Comparison of ENCODE assay signal across 33 cellular contexts in the genomic region with DNA sequence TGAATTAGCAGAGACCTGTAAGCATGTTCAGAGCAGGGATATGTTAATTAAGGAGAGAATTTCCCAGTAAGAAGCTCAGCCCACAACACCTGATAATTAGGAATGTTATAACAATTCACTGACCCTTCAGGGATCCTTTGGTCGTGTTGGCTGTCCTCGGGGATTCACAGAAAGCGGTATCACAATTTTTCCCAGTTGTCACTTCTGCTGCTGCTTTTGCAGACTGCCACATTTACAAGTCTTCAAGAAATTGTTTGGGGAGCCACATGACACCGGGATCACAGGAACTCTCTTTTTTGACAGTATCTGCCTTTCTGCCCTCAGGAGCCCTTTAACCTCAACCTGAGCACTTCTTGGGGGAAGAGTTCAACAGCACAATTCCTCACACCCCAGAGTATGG.
"Had no signal": no experiment of that assay in that cellular context is flagged by ENCODE, and none has a peak within 500 bp of the region (broad histone marks: within the 10 kb centered on the region; RNA-seq: fewer than 3 reads in every experiment).

No MANE protein-coding gene starts in this region.

- H3K27ac Mint-ChIP-seq: activated B cell treated with CpG ODN at 0.5 μM for 24 hours; activated CD4-positive, alpha-beta memory T cell treated with anti-CD3 and anti-CD28 coated beads for 36 hours; activated CD4-positive, alpha-beta T cell treated with anti-CD3 and anti-CD28 coated beads for 36 hours; activated CD4-positive, alpha-beta T cell treated with anti-CD3 and anti-CD28 coated beads, Interleukin-2, amount 10 ng/mL, durations not matched to agents 24 days and 14 days; activated CD8-positive, alpha-beta memory T cell treated with anti-CD3 and anti-CD28 coated beads, Interleukin-2, amount 10 ng/mL, durations not matched to agents 7 days and 5 days; activated CD8-positive, alpha-beta T cell treated with anti-CD3 and anti-CD28 coated beads, Interleukin-2, amount 10 ng/mL, durations not matched to agents 7 days and 5 days; activated naive CD4-positive, alpha-beta T cell treated with anti-CD3 and anti-CD28 coated beads for 36 hours; activated naive CD4-positive, alpha-beta T cell treated with anti-CD3 and anti-CD28 coated beads, Interleukin-2, amount 50 U/mL, for 24 hours; activated naive CD8-positive, alpha-beta T cell treated with anti-CD3 and anti-CD28 coated beads, Interleukin-2, amount 10 ng/mL, durations not matched to agents 7 days and 5 days; activated T-helper 1 cell treated with anti-CD3 and anti-CD28 coated beads, Interleukin-12 subunit alpha, Interleukin-12 subunit beta, Interleukin-2, Interleukin-4 antibody, amounts not matched to agents 30 ng/mL and 10 ng/mL and 1 ng/mL, durations not matched to agents 14 hours and 24 hours and 36 hours; activated T-helper 2 cell treated with anti-CD3 and anti-CD28 coated beads, Interferon-gamma antibody, Interleukin-2, Interleukin-4, amounts not matched to agents 10 μg/mL and 5 μg/mL and 100 μg/mL, durations not matched to agents 14 hours and 24 hours and 36 hours; dendritic cell treated with granulocyte-macrophage colony-stimulating factor and Interleukin-4, amounts not matched to agents 40 ng/mL and 50 ng/mL, for 4 days; T-helper 17 cell; T-helper 2 cell treated with Interferon-gamma antibody and Interleukin-4, amounts not matched to agents 5 μg/mL and 100 μg/mL, for 36 hours had no signal

- H3K9me3 Mint-ChIP-seq: activated B cell treated with CpG ODN at 0.5 μM for 24 hours; activated CD4-positive, alpha-beta memory T cell treated with anti-CD3 and anti-CD28 coated beads for 36 hours; activated CD4-positive, alpha-beta T cell treated with anti-CD3 and anti-CD28 coated beads, Interleukin-2, amount 10 ng/mL, durations not matched to agents 24 days and 14 days; activated naive CD4-positive, alpha-beta T cell treated with anti-CD3 and anti-CD28 coated beads for 36 hours; activated naive CD4-positive, alpha-beta T cell treated with anti-CD3 and anti-CD28 coated beads, Interleukin-2, amount 50 U/mL, for 24 hours; activated naive CD8-positive, alpha-beta T cell treated with anti-CD3 and anti-CD28 coated beads, Interleukin-2, amount 10 ng/mL, durations not matched to agents 7 days and 5 days; activated T-helper 1 cell treated with anti-CD3 and anti-CD28 coated beads, Interleukin-12 subunit alpha, Interleukin-12 subunit beta, Interleukin-2, Interleukin-4 antibody, amounts not matched to agents 30 ng/mL and 10 ng/mL and 1 ng/mL, durations not matched to agents 14 hours and 24 hours and 36 hours; activated T-helper 2 cell treated with anti-CD3 and anti-CD28 coated beads, Interferon-gamma antibody, Interleukin-2, Interleukin-4, amounts not matched to agents 10 μg/mL and 5 μg/mL and 100 μg/mL, durations not matched to agents 14 hours and 24 hours and 36 hours; central memory CD8-positive, alpha-beta T cell; dendritic cell treated with granulocyte-macrophage colony-stimulating factor and Interleukin-4, amounts not matched to agents 40 ng/mL and 50 ng/mL, for 4 days had no signal

- H3K27me3 Mint-ChIP-seq: activated B cell treated with CpG ODN at 0.5 μM for 24 hours; activated CD4-positive, alpha-beta T cell treated with anti-CD3 and anti-CD28 coated beads, Interleukin-2, amount 10 ng/mL, durations not matched to agents 24 days and 14 days; dendritic cell treated with granulocyte-macrophage colony-stimulating factor and Interleukin-4, amounts not matched to agents 40 ng/mL and 50 ng/mL, for 4 days had no signal

- H3K4me3 Mint-ChIP-seq: activated B cell treated with CpG ODN at 0.5 μM for 24 hours; activated CD4-positive, alpha-beta memory T cell treated with anti-CD3 and anti-CD28 coated beads for 36 hours; activated CD4-positive, alpha-beta T cell treated with anti-CD3 and anti-CD28 coated beads for 36 hours; activated CD4-positive, alpha-beta T cell treated with anti-CD3 and anti-CD28 coated beads, Interleukin-2, amount 10 ng/mL, durations not matched to agents 24 days and 14 days; activated CD8-positive, alpha-beta memory T cell treated with anti-CD3 and anti-CD28 coated beads, Interleukin-2, amount 10 ng/mL, durations not matched to agents 7 days and 5 days; activated CD8-positive, alpha-beta T cell treated with anti-CD3 and anti-CD28 coated beads, Interleukin-2, amount 10 ng/mL, durations not matched to agents 7 days and 5 days; activated naive CD4-positive, alpha-beta T cell treated with anti-CD3 and anti-CD28 coated beads for 36 hours; activated naive CD4-positive, alpha-beta T cell treated with anti-CD3 and anti-CD28 coated beads, Interleukin-2, amount 50 U/mL, for 24 hours; activated naive CD8-positive, alpha-beta T cell treated with anti-CD3 and anti-CD28 coated beads, Interleukin-2, amount 10 ng/mL, durations not matched to agents 7 days and 5 days; activated T-helper 1 cell treated with anti-CD3 and anti-CD28 coated beads, Interleukin-12 subunit alpha, Interleukin-12 subunit beta, Interleukin-2, Interleukin-4 antibody, amounts not matched to agents 30 ng/mL and 10 ng/mL and 1 ng/mL, durations not matched to agents 14 hours and 24 hours and 36 hours; central memory CD8-positive, alpha-beta T cell; dendritic cell treated with granulocyte-macrophage colony-stimulating factor and Interleukin-4, amounts not matched to agents 40 ng/mL and 50 ng/mL, for 4 days; T-helper 17 cell; T-helper 2 cell treated with Interferon-gamma antibody and Interleukin-4, amounts not matched to agents 5 μg/mL and 100 μg/mL, for 36 hours had no signal

- DNase-seq: activated B cell treated with CpG ODN at 0.5 μM for 24 hours; activated CD4-positive, alpha-beta memory T cell treated with anti-CD3 and anti-CD28 coated beads for 36 hours; activated CD4-positive, alpha-beta T cell treated with anti-CD3 and anti-CD28 coated beads for 36 hours; activated CD4-positive, alpha-beta T cell treated with anti-CD3 and anti-CD28 coated beads, Interleukin-2, amount 10 ng/mL, durations not matched to agents 24 days and 14 days; activated CD4-positive, CD25-positive, alpha-beta regulatory T cell treated with anti-CD3 and anti-CD28 coated beads, Interleukin-2, amount 50 U/mL, for 72 hours; activated CD8-positive, alpha-beta memory T cell treated with anti-CD3 and anti-CD28 coated beads, Interleukin-2, amount 10 ng/mL, durations not matched to agents 7 days and 5 days; activated CD8-positive, alpha-beta memory T cell treated with anti-CD3 and anti-CD28 coated beads, Interleukin-2, amount 50 U/mL, for 4 hours; activated CD8-positive, alpha-beta T cell treated with anti-CD3 and anti-CD28 coated beads, Interleukin-2, amount 10 ng/mL, durations not matched to agents 7 days and 5 days; activated effector memory CD4-positive, alpha-beta T cell treated with anti-CD3 and anti-CD28 coated beads, Interleukin-2, amount 50 U/mL, for 16 hours; activated naive CD4-positive, alpha-beta T cell treated with anti-CD3 and anti-CD28 coated beads for 36 hours; activated naive CD8-positive, alpha-beta T cell treated with anti-CD3 and anti-CD28 coated beads, Interleukin-2, amount 10 ng/mL, durations not matched to agents 7 days and 5 days; activated T-cell treated with anti-CD3 and anti-CD28 coated beads, Interleukin-2, amount 50 U/mL, for 1 hour; activated T-cell treated with anti-CD3 and anti-CD28 coated beads, Interleukin-2, amount 50 U/mL, for 48 hours; brain microvascular endothelial cell; dorsolateral prefrontal cortex; effector memory CD4-positive, alpha-beta T cell; erythroblast; foreskin keratinocyte; gastrocnemius medialis; glutamatergic neuron; T-helper 1 cell; T-helper 17 cell; T1000; WERI-Rb-1 had no signal

- H3K4me3 ChIP-seq: ascending aorta, coronary artery, dorsolateral prefrontal cortex, esophagus muscularis mucosa, gastrocnemius medialis had no signal

- H3K4me1 ChIP-seq: foreskin keratinocyte, gastrocnemius medialis had no signal

- H3K9me3 ChIP-seq: ascending aorta, esophagus muscularis mucosa, gastrocnemius medialis had no signal

- H3K36me3 Mint-ChIP-seq: activated CD4-positive, alpha-beta memory T cell treated with anti-CD3 and anti-CD28 coated beads for 36 hours; activated CD8-positive, alpha-beta memory T cell treated with anti-CD3 and anti-CD28 coated beads, Interleukin-2, amount 10 ng/mL, durations not matched to agents 7 days and 5 days; activated naive CD4-positive, alpha-beta T cell treated with anti-CD3 and anti-CD28 coated beads, Interleukin-2, amount 50 U/mL, for 24 hours; activated naive CD8-positive, alpha-beta T cell treated with anti-CD3 and anti-CD28 coated beads, Interleukin-2, amount 10 ng/mL, durations not matched to agents 7 days and 5 days had no signal

- H3K4me1 Mint-ChIP-seq: activated B cell treated with CpG ODN at 0.5 μM for 24 hours; activated CD4-positive, alpha-beta T cell treated with anti-CD3 and anti-CD28 coated beads for 36 hours; activated CD4-positive, alpha-beta T cell treated with anti-CD3 and anti-CD28 coated beads, Interleukin-2, amount 10 ng/mL, durations not matched to agents 24 days and 14 days; activated CD8-positive, alpha-beta memory T cell treated with anti-CD3 and anti-CD28 coated beads, Interleukin-2, amount 10 ng/mL, durations not matched to agents 7 days and 5 days; activated naive CD4-positive, alpha-beta T cell treated with anti-CD3 and anti-CD28 coated beads, Interleukin-2, amount 50 U/mL, for 24 hours; activated naive CD8-positive, alpha-beta T cell treated with anti-CD3 and anti-CD28 coated beads, Interleukin-2, amount 10 ng/mL, durations not matched to agents 7 days and 5 days; central memory CD8-positive, alpha-beta T cell; T-helper 17 cell had no signal

- ATAC-seq: activated CD4-positive, alpha-beta T cell treated with anti-CD3 and anti-CD28 coated beads for 36 hours; activated CD8-positive, alpha-beta memory T cell treated with anti-CD3 and anti-CD28 coated beads, Interleukin-2, amount 10 ng/mL, durations not matched to agents 7 days and 5 days; activated CD8-positive, alpha-beta T cell treated with anti-CD3 and anti-CD28 coated beads, Interleukin-2, amount 10 ng/mL, durations not matched to agents 7 days and 5 days; foreskin keratinocyte; gastrocnemius medialis; T-helper 17 cell had no signal

- H3K36me3 ChIP-seq: ascending aorta, brain microvascular endothelial cell, esophagus muscularis mucosa, gastrocnemius medialis, WERI-Rb-1 had no signal

- H3K27me3 ChIP-seq: ascending aorta, brain microvascular endothelial cell, dorsolateral prefrontal cortex, esophagus muscularis mucosa, foreskin keratinocyte, gastrocnemius medialis had no signal

- H3K27ac ChIP-seq: ascending aorta, brain microvascular endothelial cell, coronary artery, dorsolateral prefrontal cortex, esophagus muscularis mucosa, foreskin keratinocyte, gastrocnemius medialis, WERI-Rb-1 had no signal
